In genomic region chr9:3525836-3526165, GRCh38 we compare ENCODE assay signal across 8 cellular contexts. TPM values are rescaled to one million over a fixed set of nuclear protein-coding genes. Genes with fewer than 3 reads are reported as not detected.
DNase-seq lines count a peak whose midpoint lies in the region; ATAC-seq and TF ChIP-seq lines count a peak whose summit lies in the region.

RFX3 (minus strand) TSS chr9:3526001; CDS start chr9:3395588, 130,413 bp downstream.

- TF ChIP-seq CTCF in AG04449 (IDR thresholded peaks at IDR 0.05; ENCODE audit: insufficient read depth, low read length, missing control alignments), result no peak
- TF ChIP-seq CTCF in activated B cell treated with CpG ODN at 0.5 μM for 24 hours (IDR thresholded peaks at IDR 0.05), result no peak

- no peaks in the 10 kb centered on the region for H3K27me3 Mint-ChIP-seq in activated B cell treated with CpG ODN at 0.5 μM for 24 hours

- H3K4me3 Mint-ChIP-seq in activated B cell treated with CpG ODN at 0.5 μM for 24 hours, result peak within 1 kb of the TSS; percentile 97

- no peaks in the 10 kb centered on the region for H3K9me3 Mint-ChIP-seq in activated B cell treated with CpG ODN at 0.5 μM for 24 hours

- H3K4me3 ChIP-seq in AG04449 (ENCODE audit: low read depth, low read length), result peak within 1 kb of the TSS; percentile 97

- peaks cover 60% of the 10 kb centered on the region for H3K4me1 Mint-ChIP-seq in activated B cell treated with CpG ODN at 0.5 μM for 24 hours

- intact Hi-C loops in activated B cell treated with CpG ODN at 0.5 μM for 24 hours (cut with micrococcal nuclease), result loop anchor here (1.0 to 10.0 kb wide), 14 partner anchors 15 to 1912 kb away; partner anchors contain the start of genes AK3, CDC37L1, JAK2 and PLGRKT

- CTCF ChIA-PET in AG04449 (lab: Yijun Ruan, JAX) (no interaction called here), activated B cell treated with CpG ODN at 0.5 μM for 24 hours (lab: Charles Lee) (interaction anchor here (1.2 to 2.5 kb wide), 3 partner anchors 54 to 85 kb away, joined by 3 to 9 read pairs (median 7); no protein-coding TSS in a partner anchor)

- H3K36me3 Mint-ChIP-seq in activated B cell treated with CpG ODN at 0.5 μM for 24 hours (ENCODE audit: low read depth), result peaks cover 32% of the 10 kb centered on the region

- peak within 1 kb of the TSS; percentile 100 for H3K27ac ChIP-seq in caudate nucleus (ENCODE audit: low read depth, low read length)

- DNase-seq in AG04449 (ENCODE audit: low read depth, low spot score), result peak; percentile 91
- DNase-seq in NCI-H226, result peak; percentile 87
- no peak for DNase-seq in activated B cell treated with CpG ODN at 0.5 μM for 24 hours
- DNase-seq in caudate nucleus (lab: John Stamatoyannopoulos, UW), result peak; percentile 58 to 96 (median 85)
- peak; percentile 98 for DNase-seq in iris pigment epithelial cell (ENCODE audit: low read depth)
- peak; percentile 92 for DNase-seq in stimulated activated CD4-positive, alpha-beta T cell treated with anti-CD3 and anti-CD28 coated beads, Interleukin-12 subunit alpha, Interleukin-12 subunit beta, amount 100 ng/mL, for 4 hours

- H3K27ac Mint-ChIP-seq in activated B cell treated with CpG ODN at 0.5 μM for 24 hours, result peak within 1 kb of the TSS; percentile 100

- ATAC-seq in GM19023 (IDR thresholded peaks at IDR 0.05; ENCODE audit: unreplicated experiment) (peak; percentile 58), HG03280 (IDR thresholded peaks at IDR 0.05; ENCODE audit: unreplicated experiment) (peak; percentile 49), activated B cell treated with CpG ODN at 0.5 μM for 24 hours (ENCODE audit: low read depth) (peak; percentile 61)

- POLR2A ChIA-PET in AG04449 (lab: Yijun Ruan, JAX) (interaction anchor here (0.7 kb wide), 1 partner anchor 790 kb away, joined by 3 read pairs; no protein-coding TSS in a partner anchor), activated B cell treated with CpG ODN at 0.5 μM for 24 hours (lab: Charles Lee) (interaction anchor here (0.6 to 8.4 kb wide), 24 partner anchors 8 to 1267 kb away, joined by 3 to 309 read pairs (median 7); partner anchors contain the start of genes CDC37L1, PUM3 and RCL1)

RNA-seq across cellular contexts. Expression of gene RFX3, which starts in this region (rescaled TPM):
- 34.6 and 39.1 TPM in 2 replicates for total RNA-seq in activated B cell treated with CpG ODN at 0.5 μM for 24 hours
